Comparison of ENCODE assay signal across 16 cellular contexts in the genomic region with DNA sequence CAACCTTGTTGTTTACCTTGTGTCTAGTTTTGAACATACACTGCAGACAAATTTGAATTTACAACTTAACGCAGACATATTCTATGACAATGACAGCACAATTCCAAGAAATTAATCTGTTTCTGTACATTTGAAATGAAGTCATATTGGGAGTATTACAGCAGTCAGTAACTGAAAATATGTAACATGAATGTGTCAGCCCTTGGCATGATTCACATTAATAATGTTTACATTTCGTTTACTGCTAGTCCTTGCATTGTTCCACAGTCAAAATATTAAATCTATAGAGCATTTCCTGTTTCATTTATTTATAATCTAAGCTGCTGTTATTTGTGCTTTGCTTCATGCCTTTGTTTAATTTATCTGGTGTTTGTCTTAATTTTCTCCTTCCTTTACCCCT.
DNase-seq lines count a peak whose midpoint lies in the region; ATAC-seq and TF ChIP-seq lines count a peak whose summit lies in the region.
"Had no signal": no experiment of that assay in that cellular context is flagged by ENCODE, and none has a peak within 500 bp of the region (broad histone marks: within the 10 kb centered on the region; RNA-seq: fewer than 3 reads in every experiment).

No MANE protein-coding gene starts in this region.

- no peak overlapping the region for H3K4me3 ChIP-seq in PC-3 (ENCODE audit: low read length)
- H3K4me3 ChIP-seq: BLaER1, GM12878, GM23248 had no signal

- H3K9me3 ChIP-seq in PC-3 (ENCODE audit: low read length), result no peaks in the 10 kb centered on the region
- H3K9me3 ChIP-seq: BLaER1 had no signal

- H3K4me1 ChIP-seq in PC-3 (ENCODE audit: insufficient read depth, low read length), result peaks cover 11% of the 10 kb centered on the region
- H3K4me1 ChIP-seq: BLaER1 had no signal

- H3K36me3 ChIP-seq in PC-3 (ENCODE audit: low read depth, low read length), result no peaks in the 10 kb centered on the region; the same call in 1 of the 2 replicates
- H3K36me3 ChIP-seq: BLaER1 had no signal

- H3F3A ChIP-seq in PC-3 (ENCODE audit: low read length, unreplicated experiment), result no peaks in the 10 kb centered on the region

- CTCF ChIA-PET in PC-3 (lab: Charles Lee), result no interaction called here

- H2AFZ ChIP-seq in PC-3 (ENCODE audit: low read length), result no peak overlapping the region
- H2AFZ ChIP-seq: GM23248 had no signal

- no peaks in the 10 kb centered on the region for H3K27me3 ChIP-seq in PC-3 (ENCODE audit: low read length)
- H3K27me3 ChIP-seq: BLaER1 had no signal

- H3K36me3 Mint-ChIP-seq in chondrocyte (ENCODE audit: low read depth) (peaks cover 8% of the 10 kb centered on the region), nephron progenitor cell (ENCODE audit: low read depth) (no peaks in the 10 kb centered on the region)
- H3K36me3 Mint-ChIP-seq in activated T-cell treated with anti-CD3 and anti-CD28 coated beads, Interleukin-2, amount 50 U/mL, for 72 hours (ENCODE audit: insufficient read depth in 2 of 2), result no peaks in the 10 kb centered on the region
- H3K36me3 Mint-ChIP-seq: CD14-positive monocyte; CD4-positive, alpha-beta memory T cell had no signal

- POLR2A ChIA-PET in PC-3 (lab: Charles Lee; ENCODE audit: unreplicated experiment), result no interaction called here

- H3K9me3 Mint-ChIP-seq in chondrocyte (ENCODE audit: low read depth), result no peaks in the 10 kb centered on the region
- no peaks in the 10 kb centered on the region for H3K9me3 Mint-ChIP-seq in nephron progenitor cell
- no peaks in the 10 kb centered on the region for H3K9me3 Mint-ChIP-seq in activated T-cell treated with anti-CD3 and anti-CD28 coated beads, Interleukin-2, amount 50 U/mL, for 72 hours
- H3K9me3 Mint-ChIP-seq: CD14-positive monocyte; CD4-positive, alpha-beta memory T cell had no signal

- peak; percentile 64 for ATAC-seq in PC-3
- ATAC-seq in activated T-cell treated with anti-CD3 and anti-CD28 coated beads, Interleukin-2, amount 50 U/mL, for 72 hours (replicated peaks in 1 of 2), result no peak
- no peak for ATAC-seq in GM19455 (IDR thresholded peaks at IDR 0.05; ENCODE audit: unreplicated experiment)
- ATAC-seq: GM12878 had no signal

- H3K27me3 Mint-ChIP-seq in chondrocyte (ENCODE audit: low read depth), result no peaks in the 10 kb centered on the region
- no peaks in the 10 kb centered on the region for H3K27me3 Mint-ChIP-seq in nephron progenitor cell (ENCODE audit: low read depth, poor library complexity)
- H3K27me3 Mint-ChIP-seq in activated T-cell treated with anti-CD3 and anti-CD28 coated beads, Interleukin-2, amount 50 U/mL, for 72 hours (ENCODE audit: low read depth), result peaks cover 46% of the 10 kb centered on the region

- H3K4me1 Mint-ChIP-seq in chondrocyte (ENCODE audit: low read depth), result peaks cover 56% of the 10 kb centered on the region
- H3K4me1 Mint-ChIP-seq in nephron progenitor cell, result no peaks in the 10 kb centered on the region
- peaks cover 5% of the 10 kb centered on the region for H3K4me1 Mint-ChIP-seq in activated T-cell treated with anti-CD3 and anti-CD28 coated beads, Interleukin-2, amount 50 U/mL, for 72 hours (ENCODE audit: low read depth)

- H3K4me3 Mint-ChIP-seq in chondrocyte (ENCODE audit: unreplicated experiment), result no peak overlapping the region
- no peak overlapping the region for H3K4me3 Mint-ChIP-seq in nephron progenitor cell
- no peak overlapping the region for H3K4me3 Mint-ChIP-seq in activated T-cell treated with anti-CD3 and anti-CD28 coated beads, Interleukin-2, amount 50 U/mL, for 72 hours
- H3K4me3 Mint-ChIP-seq: CD14-positive monocyte; CD4-positive, alpha-beta memory T cell had no signal

- H3K79me2 ChIP-seq in PC-3 (ENCODE audit: low read length), result no peaks in the 10 kb centered on the region

- no peaks in the 10 kb centered on the region for H4K20me1 ChIP-seq in PC-3 (ENCODE audit: low read length)
- H4K20me1 ChIP-seq: BLaER1 had no signal

- H3K27ac ChIP-seq in PC-3 (ENCODE audit: low read length), result no peak overlapping the region
- H3K27ac ChIP-seq: BLaER1, GM23248 had no signal

- no peak overlapping the region for H3K4me2 ChIP-seq in PC-3 (ENCODE audit: low read length)
- H3K4me2 ChIP-seq: BLaER1 had no signal

- no peaks in the 10 kb centered on the region for H3K9me2 ChIP-seq in PC-3 (replicated peaks; ENCODE audit: low read length)

- H3K27ac Mint-ChIP-seq in chondrocyte (ENCODE audit: unreplicated experiment) (peak overlapping the region; percentile 49), nephron progenitor cell (peak overlapping the region; percentile 22)
- H3K27ac Mint-ChIP-seq in activated T-cell treated with anti-CD3 and anti-CD28 coated beads, Interleukin-2, amount 50 U/mL, for 72 hours, result no peak overlapping the region
- H3K27ac Mint-ChIP-seq: CD14-positive monocyte; CD4-positive, alpha-beta memory T cell had no signal

- no peak overlapping the region for H3K9ac ChIP-seq in PC-3 (ENCODE audit: low read length)
- H3K9ac ChIP-seq: BLaER1, GM23248 had no signal

- DNase-seq in ELR (ENCODE audit: low read depth) (peak; percentile 22), PC-3 (peak; percentile 52), chondrocyte (ENCODE audit: low spot score) (no peak), nephron progenitor cell (no peak), LoVo (ENCODE audit: low spot score) (no peak)
- no peak for DNase-seq in activated T-cell treated with anti-CD3 and anti-CD28 coated beads, Interleukin-2, amount 50 U/mL, for 72 hours
- no peak for DNase-seq in activated CD4-positive, alpha-beta T cell treated with anti-CD3 and anti-CD28 coated beads for 4 hours
- DNase-seq: CD4-positive, alpha-beta memory T cell; DMS153; DMS79; GM23248; HCEC 1CT had no signal

- intact Hi-C loops in PC-3 (cut with micrococcal nuclease), result loop anchor here (5.0 kb wide), 2 partner anchors 40 to 160 kb away; no protein-coding TSS in a partner anchor

- BruUV-seq in PC-3 (replicated peaks; lab: Mats Ljungman, UMichigan), result no TSS peak

- TF ChIP-seq CTCF in PC-3 (conservative IDR thresholded peaks at IDR 0.05; ENCODE audit: low read depth, low read length) (no peak), chondrocyte (IDR thresholded peaks at IDR 0.05) (no peak), nephron progenitor cell (IDR thresholded peaks at IDR 0.05) (no peak)

Comparison
In these comparisons a context has a peak if more than half of its experiments do, and no peak if none do; other contexts are left out.
1. DNase-seq: peak in ELR (single experiment) and PC-3 (single experiment); none in chondrocyte (single experiment), nephron progenitor cell (single experiment), activated T-cell treated with anti-CD3 and anti-CD28 coated beads, Interleukin-2, amount 50 U/mL, for 72 hours (0 of 2), activated CD4-positive, alpha-beta T cell treated with anti-CD3 and anti-CD28 coated beads for 4 hours (0 of 2) and LoVo (single experiment).